Comparison of ENCODE assay signal across 15 cellular contexts in the genomic region with DNA sequence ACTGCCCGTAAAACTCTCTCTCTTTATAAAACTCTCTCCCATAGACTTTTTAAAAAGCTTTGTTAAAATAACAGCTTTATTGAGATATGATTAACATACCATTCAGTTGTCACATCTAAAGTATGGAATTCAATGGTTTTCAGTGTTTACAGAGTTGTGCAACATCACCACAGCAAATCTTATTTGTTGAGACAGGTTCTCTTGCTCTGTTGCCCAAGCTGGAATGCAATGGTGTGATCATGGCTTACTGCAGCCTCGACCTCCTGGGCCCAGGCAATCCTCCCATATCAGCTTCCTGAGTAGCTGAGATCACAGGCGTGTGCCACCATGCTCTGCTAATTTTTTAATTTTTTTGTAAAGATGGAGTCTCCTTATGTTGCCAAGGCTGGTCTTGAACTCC. TPM values are rescaled to one million over a fixed set of nuclear protein-coding genes. Genes with fewer than 3 reads are reported as not detected.
A peak's percentile ranks its signal among the peaks of the same experiment; 100 is the strongest.
DNase-seq lines count a peak whose midpoint lies in the region; ATAC-seq and TF ChIP-seq lines count a peak whose summit lies in the region.
"Had no signal": no experiment of that assay in that cellular context is flagged by ENCODE, and none has a peak within 500 bp of the region (broad histone marks: within the 10 kb centered on the region; RNA-seq: fewer than 3 reads in every experiment).

No MANE protein-coding gene starts in this region.

- H3K36me3 Mint-ChIP-seq in brain (peaks cover 10% of the 10 kb centered on the region), glutamatergic neuron (ENCODE audit: unreplicated experiment) (no peaks in the 10 kb centered on the region)
- H3K36me3 Mint-ChIP-seq: natural killer cell had no signal

- no peaks in the 10 kb centered on the region for H3K9me3 ChIP-seq in gastrocnemius medialis
- H3K9me3 ChIP-seq: left lung had no signal

- H3K27me3 Mint-ChIP-seq in brain (no peaks in the 10 kb centered on the region), glutamatergic neuron (ENCODE audit: unreplicated experiment) (peaks cover 11% of the 10 kb centered on the region)
- H3K27me3 Mint-ChIP-seq: T-cell had no signal

- TF ChIP-seq POLR2A in gastrocnemius medialis (IDR thresholded peaks at IDR 0.05), result no peak

- peak overlapping the region; percentile 88 to 94 (median 90) for H3K27ac ChIP-seq in gastrocnemius medialis
- H3K27ac ChIP-seq: left lung had no signal

- no peaks in the 10 kb centered on the region for H3K27me3 ChIP-seq in gastrocnemius medialis
- H3K27me3 ChIP-seq: left lung had no signal

- ATAC-seq in gastrocnemius medialis (no peak), HG03432 (IDR thresholded peaks at IDR 0.05; ENCODE audit: unreplicated experiment) (no peak)
- ATAC-seq: activated CD4-positive, CD25-positive, alpha-beta regulatory T cell treated with anti-CD3 and anti-CD28 coated beads, Interleukin-2, amount 50 U/mL, for 24 hours; left lung; natural killer cell; T-cell had no signal

- H3K4me3 Mint-ChIP-seq in brain (no peak overlapping the region), glutamatergic neuron (ENCODE audit: unreplicated experiment) (peak overlapping the region; percentile 38)
- H3K4me3 Mint-ChIP-seq: natural killer cell, T-cell had no signal

- H3K4me3 ChIP-seq in gastrocnemius medialis, result no peak overlapping the region
- H3K4me3 ChIP-seq: left lung, skin epidermis had no signal

- in situ Hi-C loops in gastrocnemius medialis (cut with MboI; ENCODE audit: low sequenced_read_pairs in 4 of 4), result no loop called here

- H3K36me3 ChIP-seq in gastrocnemius medialis, result no peaks in the 10 kb centered on the region
- H3K36me3 ChIP-seq: left lung had no signal

- H3K9me3 Mint-ChIP-seq in brain (peaks cover 0 to 4% (median 0%) of the 10 kb centered on the region in 5 experiments), glutamatergic neuron (ENCODE audit: unreplicated experiment) (peaks cover 22% of the 10 kb centered on the region)
- H3K9me3 Mint-ChIP-seq: natural killer cell, T-cell had no signal

- H3K27ac Mint-ChIP-seq in brain (peak overlapping the region in 3 of 5 experiments; percentile 54 to 70 (median 65)), glutamatergic neuron (ENCODE audit: unreplicated experiment) (peak overlapping the region; percentile 72)
- H3K27ac Mint-ChIP-seq: natural killer cell, T-cell had no signal

- H3K4me1 ChIP-seq in gastrocnemius medialis, result peaks cover 71 to 83% of the 10 kb centered on the region in 2 donors

- peak; percentile 83 for DNase-seq in HCEC 1CT
- no peak for DNase-seq in glutamatergic neuron
- no peak for DNase-seq in gastrocnemius medialis
- no peak for DNase-seq in cerebellum (ENCODE audit: low spot score)
- DNase-seq in NCI-H1048 (lab: John Stamatoyannopoulos, UW), result no peak
- no peak for DNase-seq in NCI-H69 (lab: John Stamatoyannopoulos, UW)
- DNase-seq: head of caudate nucleus, left lung, natural killer cell, NCI-H1417 treated with DMSO at 0.1 percent for 48 hours, T-cell had no signal

- no peak for TF ChIP-seq CTCF in brain (conservative IDR thresholded peaks at IDR 0.05)
- TF ChIP-seq CTCF in glutamatergic neuron (IDR thresholded peaks at IDR 0.05; ENCODE audit: partially characterized antibody, unreplicated experiment), result no peak
- TF ChIP-seq CTCF in gastrocnemius medialis (IDR thresholded peaks at IDR 0.05 in 4 of 5, conservative IDR thresholded peaks at IDR 0.05 in 1 of 5), result no peak

- peaks cover 82% of the 10 kb centered on the region for H3K4me1 Mint-ChIP-seq in brain
- H3K4me1 Mint-ChIP-seq in glutamatergic neuron (ENCODE audit: low read depth, unreplicated experiment), result peaks cover 70% of the 10 kb centered on the region

- intact Hi-C loops in gastrocnemius medialis (cut with DNase I; ENCODE audit: low total_unique reads), result no loop called here

RNA-seq across cellular contexts. Expression of a gene that starts 35.9 kb away (rescaled TPM):
- 28.8 TPM for polyA plus RNA-seq in brain (ENCODE audit: insufficient read depth, low read depth, low replicate concordance)
- total RNA-seq in glutamatergic neuron (ENCODE audit: unreplicated experiment) (308 TPM), gastrocnemius medialis (100 to 1,000 TPM in 2 of 4 donors, 10 to 100 TPM in 2; 59.5 to 109 (median 98.6) TPM), cerebellum (53.9 TPM)
